ENCODE assay signal across 8 cellular contexts in genomic region chr22:41094036-41094435, GRCh38. TPM values are rescaled to one million over a fixed set of nuclear protein-coding genes. Genes with fewer than 3 reads are reported as not detected.
DNase-seq lines count a peak whose midpoint lies in the region; ATAC-seq lines count a peak whose summit lies in the region.

No MANE protein-coding gene starts in this region.

- WGBS in right cardiac atrium, result 0% methylated on average over 4 of the region's 4 CpGs

- in situ Hi-C loops in KBM-7 (cut with MboI; ENCODE audit: low pct_unique_long_range_greater_than_20kb, low sequenced_read_pairs), result no loop called here

- H3K4me1 Mint-ChIP-seq in activated CD4-positive, alpha-beta memory T cell treated with anti-CD3 and anti-CD28 coated beads for 36 hours (ENCODE audit: low read depth), result peaks cover 48% of the 10 kb centered on the region

- H3K36me3 Mint-ChIP-seq in activated CD4-positive, alpha-beta memory T cell treated with anti-CD3 and anti-CD28 coated beads for 36 hours, result peaks cover 21% of the 10 kb centered on the region

- H3K9ac ChIP-seq in ES-I3 (ENCODE audit: low read depth, low read length), result peak overlapping the region; percentile 93
- H3K9ac ChIP-seq in skeletal muscle satellite cell (ENCODE audit: low read depth, low read length), result peak overlapping the region; percentile 98

- POLR2A ChIA-PET in activated CD4-positive, alpha-beta memory T cell treated with anti-CD3 and anti-CD28 coated beads for 36 hours (lab: Charles Lee), result interaction anchor here (0.7 to 5.4 kb wide), 4 partner anchors 12 to 142 kb away, joined by 4 to 47 read pairs (median 14); partner anchors contain the start of gene RBX1

- H3K4me3 Mint-ChIP-seq in activated CD4-positive, alpha-beta memory T cell treated with anti-CD3 and anti-CD28 coated beads for 36 hours, result peak overlapping the region; percentile 100

- no peak for ATAC-seq in right cardiac atrium

- H3K27ac Mint-ChIP-seq in activated CD4-positive, alpha-beta memory T cell treated with anti-CD3 and anti-CD28 coated beads for 36 hours, result peak overlapping the region; percentile 97

- no peaks in the 10 kb centered on the region for H3K27me3 Mint-ChIP-seq in activated CD4-positive, alpha-beta memory T cell treated with anti-CD3 and anti-CD28 coated beads for 36 hours

- DNase-seq in KBM-7, result peak; percentile 46
- peak; percentile 31 for DNase-seq in activated CD4-positive, alpha-beta memory T cell treated with anti-CD3 and anti-CD28 coated beads for 36 hours
- DNase-seq in right cardiac atrium, result no peak
- no peak for DNase-seq in activated CD8-positive, alpha-beta memory T cell treated with anti-CD3 and anti-CD28 coated beads, Interleukin-2, amount 50 U/mL, for 48 hours
- DNase-seq in NCI-H187 (lab: John Stamatoyannopoulos, UW), result no peak
- DNase-seq in GDM1 (lab: John Stamatoyannopoulos, UW), result no peak

- H3K4me3 ChIP-seq in right cardiac atrium (ENCODE audit: low read length) (peak overlapping the region; percentile 92), skeletal muscle satellite cell (ENCODE audit: low read length) (peak overlapping the region; percentile 83)

- no peak overlapping the region for H3K27ac ChIP-seq in right cardiac atrium (ENCODE audit: low read length)

- H3K36me3 ChIP-seq in ES-I3 (ENCODE audit: insufficient read depth, low read length) (no peaks in the 10 kb centered on the region), skeletal muscle satellite cell (ENCODE audit: insufficient read depth, low read length) (peaks cover 6% of the 10 kb centered on the region)

- H3K4me1 ChIP-seq in ES-I3 (ENCODE audit: insufficient read depth, low read length), result peaks cover 10% of the 10 kb centered on the region; the same call in 1 of the 2 replicates
- H3K4me1 ChIP-seq in right cardiac atrium (ENCODE audit: control insufficient read depth, insufficient read depth, low read length), result no peaks in the 10 kb centered on the region
- H3K4me1 ChIP-seq in skeletal muscle satellite cell (ENCODE audit: control insufficient read depth, insufficient read depth, low read length), result peaks cover 28% of the 10 kb centered on the region

- H3K9me3 Mint-ChIP-seq in activated CD4-positive, alpha-beta memory T cell treated with anti-CD3 and anti-CD28 coated beads for 36 hours, result no peaks in the 10 kb centered on the region

- H3K4me2 ChIP-seq in skeletal muscle satellite cell (ENCODE audit: low read length), result peak overlapping the region; percentile 85

- intact Hi-C loops in activated CD4-positive, alpha-beta memory T cell treated with anti-CD3 and anti-CD28 coated beads for 36 hours (cut with micrococcal nuclease), result loop anchor here (5.0 to 10.0 kb wide), 3 partner anchors 103 to 559 kb away; partner anchors contain the start of gene TOB2
- intact Hi-C loops in right cardiac atrium (cut with DNase I), result loop anchor here in 2 of 4 donors (5.0 to 10.0 kb wide), 2 partner anchors 139 to 142 kb away; partner anchors contain the start of gene RBX1 (in 2 of the 2)

- H3K9me3 ChIP-seq in ES-I3 (ENCODE audit: control insufficient read depth, insufficient read depth, low read length) (no peaks in the 10 kb centered on the region), right cardiac atrium (ENCODE audit: control insufficient read depth, low read length) (no peaks in the 10 kb centered on the region), skeletal muscle satellite cell (replicated peaks; ENCODE audit: low read length) (no peaks in the 10 kb centered on the region)

- no peaks in the 10 kb centered on the region for H3K27me3 ChIP-seq in right cardiac atrium (ENCODE audit: control insufficient read depth, insufficient read depth)
- no peaks in the 10 kb centered on the region for H3K27me3 ChIP-seq in skeletal muscle satellite cell (ENCODE audit: control insufficient read depth, insufficient read depth, low read length)

- CTCF ChIA-PET in activated CD4-positive, alpha-beta memory T cell treated with anti-CD3 and anti-CD28 coated beads for 36 hours (lab: Charles Lee), result interaction anchor here (1.5 to 2.9 kb wide), 2 partner anchors 142 to 172 kb away, joined by 8 to 22 read pairs; partner anchors contain the start of gene RBX1

RNA-seq across cellular contexts. Expression of gene EP300, which starts 1.6 kb away (rescaled TPM):
- total RNA-seq in activated CD4-positive, alpha-beta memory T cell treated with anti-CD3 and anti-CD28 coated beads for 36 hours, result 10 to 100 TPM; 35.6 to 39.9 TPM
- 10 to 100 TPM; 25.6 to 38.0 (median 35.5) TPM for total RNA-seq in right cardiac atrium
- polyA plus RNA-seq in right cardiac atrium, result 13.2 TPM
- 38.2 and 43.1 TPM in 2 replicates for total RNA-seq in skeletal muscle satellite cell (2012; rRNA removed)

Comparison
In these comparisons a context has a peak if more than half of its experiments do, and no peak if none do; other contexts are left out.
1. DNase-seq: peak in KBM-7 (single experiment) and activated CD4-positive, alpha-beta memory T cell treated with anti-CD3 and anti-CD28 coated beads for 36 hours (single experiment); none in right cardiac atrium (0 of 3), activated CD8-positive, alpha-beta memory T cell treated with anti-CD3 and anti-CD28 coated beads, Interleukin-2, amount 50 U/mL, for 48 hours (single experiment), NCI-H187 (0 of 2) and GDM1 (single experiment).